14 cellular contexts compared by ENCODE assay signal in the genomic region with DNA sequence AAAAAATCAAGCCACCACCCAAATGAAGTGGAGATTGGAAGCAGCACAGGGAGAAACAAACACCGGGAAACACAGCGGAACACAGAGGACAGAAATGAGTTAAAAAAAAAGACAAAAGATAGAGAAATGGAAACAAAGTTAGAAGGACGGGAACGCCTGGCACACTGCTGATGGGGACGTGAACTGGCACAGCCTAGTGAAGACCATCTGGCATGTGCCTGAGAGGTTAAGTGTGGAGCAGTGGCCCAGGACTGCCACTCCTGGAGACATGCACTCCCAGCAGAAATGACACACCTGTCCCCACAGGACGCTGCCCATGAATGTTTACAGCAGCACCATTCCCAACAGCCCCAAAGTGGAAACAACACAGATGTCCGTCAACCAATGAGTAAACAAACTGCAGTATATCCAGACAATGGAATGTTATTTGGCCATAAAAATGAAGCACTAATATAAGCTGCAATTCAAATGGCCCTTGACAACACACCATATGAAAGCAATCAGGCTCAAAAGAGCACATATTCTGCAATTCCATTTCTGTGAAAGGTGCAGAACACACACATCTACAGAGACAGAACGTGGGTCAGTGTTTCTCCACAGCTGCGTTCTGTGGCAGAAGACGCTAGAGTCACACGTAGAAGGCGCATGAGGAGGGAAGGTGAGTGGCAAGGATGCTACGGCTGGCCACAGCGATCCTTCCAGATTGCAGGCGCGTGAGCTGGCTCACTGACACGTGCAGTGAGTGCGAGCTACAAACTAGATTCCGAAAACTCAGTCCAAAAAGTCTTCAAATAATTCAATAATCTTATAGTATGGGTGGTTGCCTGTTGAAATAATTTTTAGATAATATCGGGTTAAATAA. TPM values are rescaled to one million over a fixed set of nuclear protein-coding genes. Genes with fewer than 3 reads are reported as not detected.
DNase-seq lines count a peak whose midpoint lies in the region; ATAC-seq lines count a peak whose summit lies in the region.
"Had no signal": no experiment of that assay in that cellular context is flagged by ENCODE, and none has a peak within 500 bp of the region (broad histone marks: within the 10 kb centered on the region; RNA-seq: fewer than 3 reads in every experiment).

No MANE protein-coding gene starts in this region.

- no peak for ATAC-seq in GM19023 (IDR thresholded peaks at IDR 0.05; ENCODE audit: unreplicated experiment)
- ATAC-seq in activated CD4-positive, CD25-positive, alpha-beta regulatory T cell treated with anti-CD3 and anti-CD28 coated beads, Interleukin-2, amount 50 U/mL, for 24 hours: no peak
- ATAC-seq: PC-3 had no signal

- no peak overlapping the region for H3K4me2 ChIP-seq in GM23248 (ENCODE audit: unreplicated experiment)

- H3K4me1 ChIP-seq in GM23248 (ENCODE audit: insufficient read depth): 0 out of 2 replicates have a peak, but pooled peaks cover 5% of the 10 kb centered on the region
- H3K4me1 ChIP-seq in endocrine pancreas (ENCODE audit: control insufficient read depth, insufficient read depth, low read length): peaks cover 4% of the 10 kb centered on the region

- DNase-seq in NCI-H2107 treated with DMSO at 0.1 percent for 48 hours (lab: John Stamatoyannopoulos, UW; ENCODE audit: unreplicated experiment) (peak; percentile 29), NCI-H2107 (lab: John Stamatoyannopoulos, UW) (no peak), GM23248 (peak; percentile 62), posterior vena cava (ENCODE audit: low spot score) (peak; percentile 51), dermis blood vessel endothelial cell (no peak)
- DNase-seq: activated CD4-positive, alpha-beta T cell treated with anti-CD3 and anti-CD28 coated beads for 4 hours; activated gamma-delta T cell; central memory CD4-positive, alpha-beta T cell; erythroblast; NCI-H1417 treated with DMSO at 0.1 percent for 48 hours; PC-3 had no signal

- in situ Hi-C loops in GM23248 (cut with MboI): no loop called here

- H4K20me1 ChIP-seq in GM23248 (ENCODE audit: insufficient read depth): no peaks in the 10 kb centered on the region

- no peaks in the 10 kb centered on the region for H3K27me3 ChIP-seq in GM23248 (replicated peaks; ENCODE audit: insufficient read depth)
- no peaks in the 10 kb centered on the region for H3K27me3 ChIP-seq in endocrine pancreas (ENCODE audit: control insufficient read depth, insufficient read depth, low read length)

- H3K4me3 ChIP-seq in GM23248: no peak overlapping the region
- peak overlapping the region; percentile 34 for H3K4me3 ChIP-seq in endocrine pancreas (ENCODE audit: control insufficient read depth, insufficient read depth, low read length)

- H3K36me3 ChIP-seq in GM23248 (ENCODE audit: low read depth) (no peaks in the 10 kb centered on the region), endocrine pancreas (ENCODE audit: control insufficient read depth, insufficient read depth, low read length) (no peaks in the 10 kb centered on the region)

- H3K9me2 ChIP-seq in GM23248 (ENCODE audit: insufficient read depth): no peaks in the 10 kb centered on the region

- H2AFZ ChIP-seq in GM23248: no peak overlapping the region

- H3F3A ChIP-seq in GM23248 (ENCODE audit: insufficient read depth): peaks cover 10% of the 10 kb centered on the region

- intact Hi-C loops in posterior vena cava (cut with DNase I): no loop called here

- peaks cover 89% of the 10 kb centered on the region for H3K79me2 ChIP-seq in GM23248 (ENCODE audit: insufficient read depth)

- 36 to 39% methylated on average over 20 of the region's 20 CpGs for WGBS in GM23248 (ENCODE audit: low coverage in 1 of 2, low lambda C conversion rate in 2 of 2, missing lambda C conversion rate in 2 of 2), 2 experiments

- H3K9ac ChIP-seq in GM23248 (peak overlapping the region; percentile 21; the same call in 1 of the 2 replicates), endocrine pancreas (ENCODE audit: control insufficient read depth, insufficient read depth, low read length) (no peak overlapping the region)

- H3K9me3 ChIP-seq in GM23248 (ENCODE audit: low read depth) (no peaks in the 10 kb centered on the region), endocrine pancreas (ENCODE audit: control insufficient read depth, low read length) (no peaks in the 10 kb centered on the region)

- H3K27ac ChIP-seq in GM23248: peak overlapping the region; percentile 36

RNA-seq across cellular contexts. Expression of a gene that starts 24.6 kb away (rescaled TPM):
- 43.0 and 46.4 TPM in 2 replicates for total RNA-seq in GM23248 (2014; rRNA removed; shearing (Covaris generic))
- polyA plus RNA-seq in GM23248 (2016; fragmentation: Nextera tagmentation; extraction: Ambion mirVana): 52.4 and 53.4 TPM in 2 replicates
- total RNA-seq in posterior vena cava (10 to 100 TPM; 31.2 to 32.1 TPM), dermis blood vessel endothelial cell (37.8 and 46.6 TPM in 2 replicates)

RNA-seq across cellular contexts. Expression of a gene that starts 25.1 kb away (rescaled TPM):
- 53.4 and 85.5 TPM in 2 replicates for total RNA-seq in GM23248 (2014; rRNA removed; shearing (Covaris generic))
- polyA plus RNA-seq in GM23248 (2016; fragmentation: Nextera tagmentation; extraction: Ambion mirVana): 65.3 and 67.2 TPM in 2 replicates
- total RNA-seq in posterior vena cava (10 to 100 TPM; 43.7 to 52.1 TPM), dermis blood vessel endothelial cell (66.4 and 88.5 TPM in 2 replicates)

RNA-seq across cellular contexts. Expression of a gene that starts 53.8 kb away (rescaled TPM):
- 36.0 and 46.6 TPM in 2 replicates for total RNA-seq in GM23248 (2014; rRNA removed; shearing (Covaris generic))
- 28.0 and 28.1 TPM in 2 replicates for polyA plus RNA-seq in GM23248 (2016; fragmentation: Nextera tagmentation; extraction: Ambion mirVana)
- total RNA-seq in posterior vena cava (10 to 100 TPM; 20.1 to 29.7 TPM), dermis blood vessel endothelial cell (88.1 and 99.4 TPM in 2 replicates)

Comparison
In these comparisons a context has a peak if more than half of its experiments do, and no peak if none do; other contexts are left out.
1. DNase-seq: peak in NCI-H2107 treated with DMSO at 0.1 percent for 48 hours (single experiment), GM23248 (single experiment) and posterior vena cava (single experiment); none in NCI-H2107 (single experiment) and dermis blood vessel endothelial cell (single experiment).